In genomic region chr6:161117329-161117707, GRCh38 we compare ENCODE assay signal across 11 cellular contexts.
"Had no signal": no experiment of that assay in that cellular context is flagged by ENCODE, and none has a peak within 500 bp of the region (broad histone marks: within the 10 kb centered on the region; RNA-seq: fewer than 3 reads in every experiment).

No MANE protein-coding gene starts in this region.

- DNase-seq: activated CD4-positive, alpha-beta T cell treated with anti-CD3 and anti-CD28 coated beads, Interleukin-2, amount 50 U/mL, for 48 hours; activated CD8-positive, alpha-beta memory T cell treated with anti-CD3 and anti-CD28 coated beads, Interleukin-2, amount 10 ng/mL, durations not matched to agents 7 days and 5 days; activated effector memory CD4-positive, alpha-beta T cell treated with anti-CD3 and anti-CD28 coated beads, Interleukin-2, amount 50 U/mL, for 16 hours; activated T-cell treated with anti-CD3 and anti-CD28 coated beads, Interleukin-2, amount 50 U/mL, for 4 hours; amniotic stem cell; cortex of kidney; erythroblast; stimulated activated CD4-positive, alpha-beta T cell treated with anti-CD3 and anti-CD28 coated beads, Interleukin-15, amount 100 ng/mL, for 24 hours; stimulated activated CD4-positive, alpha-beta T cell treated with anti-CD3 and anti-CD28 coated beads, Interleukin-4, amount 100 ng/mL, for 24 hours had no signal

- H3K4me3 ChIP-seq: body of pancreas had no signal

- H3K27me3 ChIP-seq: body of pancreas had no signal

- H3K27ac ChIP-seq: body of pancreas had no signal

- H3K4me1 ChIP-seq: body of pancreas had no signal

- H3K9me3 ChIP-seq: body of pancreas had no signal

- ATAC-seq: activated CD4-positive, CD25-positive, alpha-beta regulatory T cell treated with anti-CD3 and anti-CD28 coated beads, Interleukin-2, amount 50 U/mL, for 24 hours; activated CD8-positive, alpha-beta memory T cell treated with anti-CD3 and anti-CD28 coated beads, Interleukin-2, amount 10 ng/mL, durations not matched to agents 7 days and 5 days; activated T-cell treated with anti-CD3 and anti-CD28 coated beads, Interleukin-2, amount 50 U/mL, for 4 hours; body of pancreas had no signal
